In genomic region chr16:67966549-67967182, GRCh38 we compare ENCODE assay signal across 1 cellular context.
TF ChIP-seq lines count a peak whose summit lies in the region.

No MANE protein-coding gene starts in this region.

TF ChIP-seq in HepG2, 621 proteins besides CTCF, POLR2A, EP300 and RAD21 (continued from another document and continues in another):
- TF ChIP-seq ZNF614 (CRISPR knock-in tag; IDR thresholded peaks at IDR 0.05; ENCODE audit: borderline replicate concordance) = no peak
- TF ChIP-seq ZNF788 (CRISPR knock-in tag; IDR thresholded peaks at IDR 0.05; ENCODE audit: borderline replicate concordance) = no peak
- TF ChIP-seq ZNF749 (CRISPR knock-in tag; IDR thresholded peaks at IDR 0.05; ENCODE audit: borderline replicate concordance) = no peak
- TF ChIP-seq SRSF9 (IDR thresholded peaks at IDR 0.05; ENCODE audit: borderline replicate concordance, insufficient read depth, low read depth, low read length, poor library complexity, severe bottlenecking) = no peak
- peak; percentile 76; the same call in 1 of the 2 replicates for TF ChIP-seq ZNF34 (CRISPR knock-in tag; IDR thresholded peaks at IDR 0.05; ENCODE audit: borderline replicate concordance)
- no peak; the same call in 1 of the 2 replicates for TF ChIP-seq PRDM4 (CRISPR knock-in tag; IDR thresholded peaks at IDR 0.05; ENCODE audit: borderline replicate concordance)
- peak; percentile 35; the same call in 1 of the 2 replicates for TF ChIP-seq ZNF543 (CRISPR knock-in tag; IDR thresholded peaks at IDR 0.05)
- no peak for TF ChIP-seq ZNF776 (CRISPR knock-in tag; IDR thresholded peaks at IDR 0.05)
- no peak for TF ChIP-seq ZNF607 (CRISPR knock-in tag; IDR thresholded peaks at IDR 0.05; ENCODE audit: borderline replicate concordance)
- TF ChIP-seq, protein P1, sequence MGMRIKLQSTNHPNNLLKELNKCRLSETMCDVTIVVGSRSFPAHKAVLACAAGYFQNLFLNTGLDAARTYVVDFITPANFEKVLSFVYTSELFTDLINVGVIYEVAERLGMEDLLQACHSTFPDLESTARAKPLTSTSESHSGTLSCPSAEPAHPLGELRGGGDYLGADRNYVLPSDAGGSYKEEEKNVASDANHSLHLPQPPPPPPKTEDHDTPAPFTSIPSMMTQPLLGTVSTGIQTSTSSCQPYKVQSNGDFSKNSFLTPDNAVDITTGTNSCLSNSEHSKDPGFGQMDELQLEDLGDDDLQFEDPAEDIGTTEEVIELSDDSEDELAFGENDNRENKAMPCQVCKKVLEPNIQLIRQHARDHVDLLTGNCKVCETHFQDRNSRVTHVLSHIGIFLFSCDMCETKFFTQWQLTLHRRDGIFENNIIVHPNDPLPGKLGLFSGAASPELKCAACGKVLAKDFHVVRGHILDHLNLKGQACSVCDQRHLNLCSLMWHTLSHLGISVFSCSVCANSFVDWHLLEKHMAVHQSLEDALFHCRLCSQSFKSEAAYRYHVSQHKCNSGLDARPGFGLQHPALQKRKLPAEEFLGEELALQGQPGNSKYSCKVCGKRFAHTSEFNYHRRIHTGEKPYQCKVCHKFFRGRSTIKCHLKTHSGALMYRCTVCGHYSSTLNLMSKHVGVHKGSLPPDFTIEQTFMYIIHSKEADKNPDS (CRISPR knock-in tag; IDR thresholded peaks at IDR 0.05) = 0 out of 2 replicates have a peak, but pooled peaks have one; percentile 8
- no peak for TF ChIP-seq NR1H2 (CRISPR knock-in tag; IDR thresholded peaks at IDR 0.05; ENCODE audit: borderline replicate concordance, low read depth)
- no peak for TF ChIP-seq FOXC1 (CRISPR knock-in tag; IDR thresholded peaks at IDR 0.05; ENCODE audit: borderline replicate concordance)
- TF ChIP-seq POLR2G (IDR thresholded peaks at IDR 0.05; ENCODE audit: low read depth, low read length) = no peak; the same call in 1 of the 2 replicates
- no peak for TF ChIP-seq REL (CRISPR knock-in tag; conservative IDR thresholded peaks at IDR 0.05)
- TF ChIP-seq, protein P2, sequence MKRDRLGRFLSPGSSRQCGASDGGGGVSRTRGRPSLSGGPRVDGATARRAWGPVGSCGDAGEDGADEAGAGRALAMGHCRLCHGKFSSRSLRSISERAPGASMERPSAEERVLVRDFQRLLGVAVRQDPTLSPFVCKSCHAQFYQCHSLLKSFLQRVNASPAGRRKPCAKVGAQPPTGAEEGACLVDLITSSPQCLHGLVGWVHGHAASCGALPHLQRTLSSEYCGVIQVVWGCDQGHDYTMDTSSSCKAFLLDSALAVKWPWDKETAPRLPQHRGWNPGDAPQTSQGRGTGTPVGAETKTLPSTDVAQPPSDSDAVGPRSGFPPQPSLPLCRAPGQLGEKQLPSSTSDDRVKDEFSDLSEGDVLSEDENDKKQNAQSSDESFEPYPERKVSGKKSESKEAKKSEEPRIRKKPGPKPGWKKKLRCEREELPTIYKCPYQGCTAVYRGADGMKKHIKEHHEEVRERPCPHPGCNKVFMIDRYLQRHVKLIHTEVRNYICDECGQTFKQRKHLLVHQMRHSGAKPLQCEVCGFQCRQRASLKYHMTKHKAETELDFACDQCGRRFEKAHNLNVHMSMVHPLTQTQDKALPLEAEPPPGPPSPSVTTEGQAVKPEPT (CRISPR knock-in tag; IDR thresholded peaks at IDR 0.05; ENCODE audit: low read depth) = no peak
- TF ChIP-seq GMEB1 (CRISPR knock-in tag; IDR thresholded peaks at IDR 0.05; ENCODE audit: borderline replicate concordance) = no peak
- TF ChIP-seq ZNF460 (CRISPR knock-in tag; IDR thresholded peaks at IDR 0.05; ENCODE audit: borderline replicate concordance) = no peak
- TF ChIP-seq NFYC (CRISPR knock-in tag; IDR thresholded peaks at IDR 0.05) = no peak
- TF ChIP-seq, protein P3, sequence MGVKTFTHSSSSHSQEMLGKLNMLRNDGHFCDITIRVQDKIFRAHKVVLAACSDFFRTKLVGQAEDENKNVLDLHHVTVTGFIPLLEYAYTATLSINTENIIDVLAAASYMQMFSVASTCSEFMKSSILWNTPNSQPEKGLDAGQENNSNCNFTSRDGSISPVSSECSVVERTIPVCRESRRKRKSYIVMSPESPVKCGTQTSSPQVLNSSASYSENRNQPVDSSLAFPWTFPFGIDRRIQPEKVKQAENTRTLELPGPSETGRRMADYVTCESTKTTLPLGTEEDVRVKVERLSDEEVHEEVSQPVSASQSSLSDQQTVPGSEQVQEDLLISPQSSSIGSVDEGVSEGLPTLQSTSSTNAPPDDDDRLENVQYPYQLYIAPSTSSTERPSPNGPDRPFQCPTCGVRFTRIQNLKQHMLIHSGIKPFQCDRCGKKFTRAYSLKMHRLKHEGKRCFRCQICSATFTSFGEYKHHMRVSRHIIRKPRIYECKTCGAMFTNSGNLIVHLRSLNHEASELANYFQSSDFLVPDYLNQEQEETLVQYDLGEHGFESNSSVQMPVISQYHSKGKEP (CRISPR knock-in tag; IDR thresholded peaks at IDR 0.05) = no peak
- peak in 1 of 2 experiments; percentile 44; a peak in 1 of 4 replicates for TF ChIP-seq KLF16 (CRISPR knock-in tag; IDR thresholded peaks at IDR 0.05)
- TF ChIP-seq MAZ (IDR thresholded peaks at IDR 0.05; ENCODE audit: borderline replicate concordance, low read depth, low read length) = no peak
- TF ChIP-seq MAZ (CRISPR knock-in tag; IDR thresholded peaks at IDR 0.05; ENCODE audit: low read depth) = 0 out of 2 replicates have a peak, but pooled peaks have one; percentile 37
- TF ChIP-seq ZNF451 (CRISPR knock-in tag; IDR thresholded peaks at IDR 0.05) = no peak
- no peak for TF ChIP-seq RBAK (CRISPR knock-in tag; IDR thresholded peaks at IDR 0.05)
- no peak for TF ChIP-seq ZNF800 (CRISPR knock-in tag; IDR thresholded peaks at IDR 0.05)
- no peak for TF ChIP-seq ZNF12 (CRISPR knock-in tag; IDR thresholded peaks at IDR 0.05)
- TF ChIP-seq JUN (CRISPR knock-in tag; IDR thresholded peaks at IDR 0.05) = 0 out of 2 replicates have a peak, but pooled peaks have one; percentile 14
- TF ChIP-seq ZNF768 (CRISPR knock-in tag; IDR thresholded peaks at IDR 0.05) = no peak; the same call in 1 of the 2 replicates
- TF ChIP-seq ZNF337 (CRISPR knock-in tag; IDR thresholded peaks at IDR 0.05; ENCODE audit: borderline replicate concordance, low read depth) = no peak
- TF ChIP-seq ATAD3A (CRISPR knock-in tag; IDR thresholded peaks at IDR 0.05) = no peak
- no peak for TF ChIP-seq STAT6 (CRISPR knock-in tag; IDR thresholded peaks at IDR 0.05; ENCODE audit: borderline replicate concordance)
- no peak for TF ChIP-seq BCL6 (CRISPR knock-in tag; IDR thresholded peaks at IDR 0.05)
- TF ChIP-seq HOXD1 (CRISPR knock-in tag; IDR thresholded peaks at IDR 0.05) = no peak
- TF ChIP-seq PAF1 (CRISPR knock-in tag; IDR thresholded peaks at IDR 0.05) = no peak
- TF ChIP-seq ERF (CRISPR knock-in tag; IDR thresholded peaks at IDR 0.05) = peak; percentile 33; the same call in 1 of the 2 replicates
- no peak for TF ChIP-seq BRD4 (CRISPR knock-in tag; IDR thresholded peaks at IDR 0.05)
- TF ChIP-seq NFE2L2 (IDR thresholded peaks at IDR 0.05; ENCODE audit: low read length) = no peak
- no peak for TF ChIP-seq ZNF317 (CRISPR knock-in tag; IDR thresholded peaks at IDR 0.05)
- TF ChIP-seq ZC3H4 (CRISPR knock-in tag; IDR thresholded peaks at IDR 0.05; ENCODE audit: borderline replicate concordance) = no peak; the same call in 1 of the 2 replicates
- TF ChIP-seq PHF20 (CRISPR knock-in tag; IDR thresholded peaks at IDR 0.05) = no peak
- TF ChIP-seq ZNF121 (CRISPR knock-in tag; IDR thresholded peaks at IDR 0.05) = no peak
- no peak for TF ChIP-seq ZNF354B (CRISPR knock-in tag; IDR thresholded peaks at IDR 0.05)
- TF ChIP-seq, protein P4, sequence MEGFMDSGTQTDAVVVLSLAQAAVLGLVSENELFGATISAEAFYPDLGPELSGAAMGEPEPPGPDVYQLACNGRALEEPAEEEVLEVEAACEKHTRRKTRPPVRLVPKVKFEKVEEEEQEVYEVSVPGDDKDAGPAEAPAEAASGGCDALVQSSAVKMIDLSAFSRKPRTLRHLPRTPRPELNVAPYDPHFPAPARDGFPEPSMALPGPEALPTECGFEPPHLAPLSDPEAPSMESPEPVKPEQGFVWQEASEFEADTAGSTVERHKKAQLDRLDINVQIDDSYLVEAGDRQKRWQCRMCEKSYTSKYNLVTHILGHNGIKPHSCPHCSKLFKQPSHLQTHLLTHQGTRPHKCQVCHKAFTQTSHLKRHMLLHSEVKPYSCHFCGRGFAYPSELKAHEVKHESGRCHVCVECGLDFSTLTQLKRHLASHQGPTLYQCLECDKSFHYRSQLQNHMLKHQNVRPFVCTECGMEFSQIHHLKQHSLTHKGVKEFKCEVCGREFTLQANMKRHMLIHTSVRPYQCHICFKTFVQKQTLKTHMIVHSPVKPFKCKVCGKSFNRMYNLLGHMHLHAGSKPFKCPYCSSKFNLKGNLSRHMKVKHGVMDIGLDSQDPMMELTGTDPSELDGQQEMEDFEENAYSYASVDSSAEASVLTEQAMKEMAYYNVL (CRISPR knock-in tag; IDR thresholded peaks at IDR 0.05; ENCODE audit: borderline replicate concordance) = no peak
- no peak; the same call in 1 of the 2 replicates for TF ChIP-seq MEF2D (CRISPR knock-in tag; IDR thresholded peaks at IDR 0.05)
- no peak for TF ChIP-seq HOXA5 (CRISPR knock-in tag; IDR thresholded peaks at IDR 0.05)
- no peak for TF ChIP-seq ZNF878 (CRISPR knock-in tag; IDR thresholded peaks at IDR 0.05)
- TF ChIP-seq, protein P5, sequence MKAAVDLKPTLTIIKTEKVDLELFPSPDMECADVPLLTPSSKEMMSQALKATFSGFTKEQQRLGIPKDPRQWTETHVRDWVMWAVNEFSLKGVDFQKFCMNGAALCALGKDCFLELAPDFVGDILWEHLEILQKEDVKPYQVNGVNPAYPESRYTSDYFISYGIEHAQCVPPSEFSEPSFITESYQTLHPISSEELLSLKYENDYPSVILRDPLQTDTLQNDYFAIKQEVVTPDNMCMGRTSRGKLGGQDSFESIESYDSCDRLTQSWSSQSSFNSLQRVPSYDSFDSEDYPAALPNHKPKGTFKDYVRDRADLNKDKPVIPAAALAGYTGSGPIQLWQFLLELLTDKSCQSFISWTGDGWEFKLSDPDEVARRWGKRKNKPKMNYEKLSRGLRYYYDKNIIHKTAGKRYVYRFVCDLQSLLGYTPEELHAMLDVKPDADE (CRISPR knock-in tag; IDR thresholded peaks at IDR 0.05) = no peak
- TF ChIP-seq NBN (conservative IDR thresholded peaks at IDR 0.05) = no peak
